In the genomic region with DNA sequence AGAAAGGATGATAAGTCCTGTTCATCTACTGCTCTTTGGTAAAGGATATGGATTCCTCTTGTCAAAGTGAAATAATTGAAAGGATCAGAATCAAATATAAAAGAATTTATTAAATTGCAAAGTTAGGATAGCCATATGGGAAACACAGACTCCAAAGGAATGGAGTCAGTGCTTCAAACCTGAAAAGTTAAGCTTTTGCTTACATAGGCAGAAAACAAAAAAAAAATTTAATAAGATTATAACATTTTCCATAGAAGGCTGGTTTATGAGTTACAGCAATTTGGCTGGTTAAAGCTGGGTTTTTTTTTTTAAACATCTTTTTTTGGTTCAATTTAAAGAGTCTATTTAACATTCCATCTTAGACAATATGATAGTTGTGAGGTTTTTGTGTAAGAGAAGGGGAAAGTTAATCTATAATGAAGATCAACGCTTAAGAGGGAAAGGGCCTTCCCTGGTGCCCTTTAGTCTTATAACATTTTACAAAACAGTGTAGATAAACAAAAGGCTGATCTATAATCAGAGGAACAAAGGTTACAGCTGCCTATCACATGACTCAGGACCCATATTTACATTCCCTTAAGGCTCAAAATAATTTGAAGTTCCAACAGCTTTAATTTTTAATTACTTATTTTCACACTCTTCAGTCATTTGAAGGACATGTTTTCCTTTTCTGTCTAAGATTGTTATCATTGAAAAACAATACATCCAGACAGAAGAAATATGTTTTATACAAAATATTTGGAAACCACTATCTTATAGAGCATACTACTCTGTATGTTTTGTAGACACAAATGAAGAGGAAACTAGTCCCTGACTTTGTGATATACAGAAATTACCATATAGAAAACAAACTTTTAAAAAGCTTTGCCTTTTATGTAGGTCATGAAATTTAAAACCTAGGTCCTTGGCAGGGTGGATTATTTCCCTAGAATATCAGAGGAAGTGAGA, we compare ENCODE assay signal across 1 cellular context.
A peak's percentile ranks its signal among the peaks of the same experiment; 100 is the strongest.
TF ChIP-seq lines count a peak whose summit lies in the region.

No MANE protein-coding gene starts in this region.

TF ChIP-seq in HepG2, 621 proteins besides CTCF, POLR2A, EP300 and RAD21 (continued from another document and continues in another):
- no peak for TF ChIP-seq NR2C2 (CRISPR knock-in tag; IDR thresholded peaks at IDR 0.05; ENCODE audit: borderline replicate concordance)
- TF ChIP-seq NFYC (CRISPR knock-in tag; IDR thresholded peaks at IDR 0.05) = no peak
- TF ChIP-seq, protein P1, sequence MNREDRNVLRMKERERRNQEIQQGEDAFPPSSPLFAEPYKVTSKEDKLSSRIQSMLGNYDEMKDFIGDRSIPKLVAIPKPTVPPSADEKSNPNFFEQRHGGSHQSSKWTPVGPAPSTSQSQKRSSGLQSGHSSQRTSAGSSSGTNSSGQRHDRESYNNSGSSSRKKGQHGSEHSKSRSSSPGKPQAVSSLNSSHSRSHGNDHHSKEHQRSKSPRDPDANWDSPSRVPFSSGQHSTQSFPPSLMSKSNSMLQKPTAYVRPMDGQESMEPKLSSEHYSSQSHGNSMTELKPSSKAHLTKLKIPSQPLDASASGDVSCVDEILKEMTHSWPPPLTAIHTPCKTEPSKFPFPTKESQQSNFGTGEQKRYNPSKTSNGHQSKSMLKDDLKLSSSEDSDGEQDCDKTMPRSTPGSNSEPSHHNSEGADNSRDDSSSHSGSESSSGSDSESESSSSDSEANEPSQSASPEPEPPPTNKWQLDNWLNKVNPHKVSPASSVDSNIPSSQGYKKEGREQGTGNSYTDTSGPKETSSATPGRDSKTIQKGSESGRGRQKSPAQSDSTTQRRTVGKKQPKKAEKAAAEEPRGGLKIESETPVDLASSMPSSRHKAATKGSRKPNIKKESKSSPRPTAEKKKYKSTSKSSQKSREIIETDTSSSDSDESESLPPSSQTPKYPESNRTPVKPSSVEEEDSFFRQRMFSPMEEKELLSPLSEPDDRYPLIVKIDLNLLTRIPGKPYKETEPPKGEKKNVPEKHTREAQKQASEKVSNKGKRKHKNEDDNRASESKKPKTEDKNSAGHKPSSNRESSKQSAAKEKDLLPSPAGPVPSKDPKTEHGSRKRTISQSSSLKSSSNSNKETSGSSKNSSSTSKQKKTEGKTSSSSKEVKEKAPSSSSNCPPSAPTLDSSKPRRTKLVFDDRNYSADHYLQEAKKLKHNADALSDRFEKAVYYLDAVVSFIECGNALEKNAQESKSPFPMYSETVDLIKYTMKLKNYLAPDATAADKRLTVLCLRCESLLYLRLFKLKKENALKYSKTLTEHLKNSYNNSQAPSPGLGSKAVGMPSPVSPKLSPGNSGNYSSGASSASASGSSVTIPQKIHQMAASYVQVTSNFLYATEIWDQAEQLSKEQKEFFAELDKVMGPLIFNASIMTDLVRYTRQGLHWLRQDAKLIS (CRISPR knock-in tag; IDR thresholded peaks at IDR 0.05) = no peak
- no peak for TF ChIP-seq ATM (IDR thresholded peaks at IDR 0.05; ENCODE audit: borderline replicate concordance)
- no peak for TF ChIP-seq DNMT3B (CRISPR knock-in tag; conservative IDR thresholded peaks at IDR 0.05)
- no peak for TF ChIP-seq ZNF687 (CRISPR knock-in tag; IDR thresholded peaks at IDR 0.05)
- TF ChIP-seq ZNF280D (CRISPR knock-in tag; IDR thresholded peaks at IDR 0.05) = no peak
- TF ChIP-seq FOSL1 (CRISPR knock-in tag; IDR thresholded peaks at IDR 0.05; ENCODE audit: borderline replicate concordance) = peak; percentile 82; the same call in 1 of the 2 replicates
- TF ChIP-seq, protein P2, sequence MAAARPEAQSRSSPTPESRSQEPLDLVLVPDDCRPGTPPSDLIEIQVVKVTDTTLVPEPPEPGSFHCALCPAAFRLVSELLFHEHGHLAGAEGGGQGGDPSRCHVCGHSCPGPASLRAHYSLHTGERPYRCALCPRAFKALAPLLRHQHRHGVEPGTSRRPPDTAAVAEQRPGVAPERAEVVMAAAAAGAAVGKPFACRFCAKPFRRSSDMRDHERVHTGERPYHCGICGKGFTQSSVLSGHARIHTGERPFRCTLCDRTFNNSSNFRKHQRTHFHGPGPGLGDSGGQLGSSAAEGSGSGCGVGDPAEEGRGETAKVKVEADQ (CRISPR knock-in tag; IDR thresholded peaks at IDR 0.05; ENCODE audit: borderline replicate concordance) = no peak
- TF ChIP-seq ZIK1 (CRISPR knock-in tag; IDR thresholded peaks at IDR 0.05; ENCODE audit: borderline replicate concordance, low read depth) = no peak
- TF ChIP-seq ASH2L (IDR thresholded peaks at IDR 0.05; ENCODE audit: insufficient read length, low read depth, low read length) = peak; percentile 63
- TF ChIP-seq ZEB1 (IDR thresholded peaks at IDR 0.05; ENCODE audit: insufficient replicate concordance, low read depth) = no peak
- 0 out of 2 replicates have a peak, but pooled peaks have one; percentile 22 for TF ChIP-seq HDAC2 (CRISPR knock-in tag; IDR thresholded peaks at IDR 0.05)
- no peak for TF ChIP-seq KLF15 (CRISPR knock-in tag; IDR thresholded peaks at IDR 0.05; ENCODE audit: borderline replicate concordance)
- no peak for TF ChIP-seq ZNF24 (IDR thresholded peaks at IDR 0.05)
- TF ChIP-seq ZBTB25 (CRISPR knock-in tag; IDR thresholded peaks at IDR 0.05) = no peak; the same call in 1 of the 2 replicates
- no peak for TF ChIP-seq ZSCAN20 (CRISPR knock-in tag; IDR thresholded peaks at IDR 0.05; ENCODE audit: borderline replicate concordance)
- no peak for TF ChIP-seq ZC3H4 (CRISPR knock-in tag; IDR thresholded peaks at IDR 0.05; ENCODE audit: borderline replicate concordance)
- TF ChIP-seq, protein P3, sequence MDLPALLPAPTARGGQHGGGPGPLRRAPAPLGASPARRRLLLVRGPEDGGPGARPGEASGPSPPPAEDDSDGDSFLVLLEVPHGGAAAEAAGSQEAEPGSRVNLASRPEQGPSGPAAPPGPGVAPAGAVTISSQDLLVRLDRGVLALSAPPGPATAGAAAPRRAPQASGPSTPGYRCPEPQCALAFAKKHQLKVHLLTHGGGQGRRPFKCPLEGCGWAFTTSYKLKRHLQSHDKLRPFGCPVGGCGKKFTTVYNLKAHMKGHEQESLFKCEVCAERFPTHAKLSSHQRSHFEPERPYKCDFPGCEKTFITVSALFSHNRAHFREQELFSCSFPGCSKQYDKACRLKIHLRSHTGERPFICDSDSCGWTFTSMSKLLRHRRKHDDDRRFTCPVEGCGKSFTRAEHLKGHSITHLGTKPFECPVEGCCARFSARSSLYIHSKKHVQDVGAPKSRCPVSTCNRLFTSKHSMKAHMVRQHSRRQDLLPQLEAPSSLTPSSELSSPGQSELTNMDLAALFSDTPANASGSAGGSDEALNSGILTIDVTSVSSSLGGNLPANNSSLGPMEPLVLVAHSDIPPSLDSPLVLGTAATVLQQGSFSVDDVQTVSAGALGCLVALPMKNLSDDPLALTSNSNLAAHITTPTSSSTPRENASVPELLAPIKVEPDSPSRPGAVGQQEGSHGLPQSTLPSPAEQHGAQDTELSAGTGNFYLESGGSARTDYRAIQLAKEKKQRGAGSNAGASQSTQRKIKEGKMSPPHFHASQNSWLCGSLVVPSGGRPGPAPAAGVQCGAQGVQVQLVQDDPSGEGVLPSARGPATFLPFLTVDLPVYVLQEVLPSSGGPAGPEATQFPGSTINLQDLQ (CRISPR knock-in tag; IDR thresholded peaks at IDR 0.05) = no peak
- TF ChIP-seq KIAA2018 (CRISPR knock-in tag; IDR thresholded peaks at IDR 0.05; ENCODE audit: borderline replicate concordance) = no peak
